Comparison of ENCODE assay signal across 1 cellular context in the genomic region with DNA sequence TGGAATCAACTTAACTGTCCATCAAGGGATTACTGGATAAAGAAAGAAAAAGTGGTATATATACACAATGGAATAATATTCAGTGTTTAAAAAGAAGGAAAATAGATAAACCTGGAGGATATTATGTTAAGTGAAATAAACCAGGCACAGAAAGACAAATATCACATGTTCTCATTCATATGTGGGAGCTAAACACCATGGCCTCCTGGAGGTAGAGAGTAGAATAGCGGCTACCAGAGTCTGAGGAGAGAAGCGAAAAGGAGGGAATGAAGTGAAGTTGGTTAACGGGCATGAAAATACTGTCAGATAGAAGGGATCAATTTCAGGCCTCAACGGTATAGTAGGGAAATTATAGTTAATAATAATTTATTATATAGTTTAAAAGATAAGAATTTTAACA.
TF ChIP-seq lines count a peak whose summit lies in the region.

No MANE protein-coding gene starts in this region.

TF ChIP-seq in H1, 55 proteins besides CTCF, POLR2A, EP300 and RAD21 (continued from another document):
- no peak for TF ChIP-seq CHD7 (IDR thresholded peaks at IDR 0.05; ENCODE audit: insufficient replicate concordance, low read length)
- TF ChIP-seq NANOG (IDR thresholded peaks at IDR 0.05; ENCODE audit: insufficient read depth, low read depth, low read length, poor library complexity, severe bottlenecking), result no peak
